Comparison of ENCODE assay signal across 1 cellular context in the genomic region with DNA sequence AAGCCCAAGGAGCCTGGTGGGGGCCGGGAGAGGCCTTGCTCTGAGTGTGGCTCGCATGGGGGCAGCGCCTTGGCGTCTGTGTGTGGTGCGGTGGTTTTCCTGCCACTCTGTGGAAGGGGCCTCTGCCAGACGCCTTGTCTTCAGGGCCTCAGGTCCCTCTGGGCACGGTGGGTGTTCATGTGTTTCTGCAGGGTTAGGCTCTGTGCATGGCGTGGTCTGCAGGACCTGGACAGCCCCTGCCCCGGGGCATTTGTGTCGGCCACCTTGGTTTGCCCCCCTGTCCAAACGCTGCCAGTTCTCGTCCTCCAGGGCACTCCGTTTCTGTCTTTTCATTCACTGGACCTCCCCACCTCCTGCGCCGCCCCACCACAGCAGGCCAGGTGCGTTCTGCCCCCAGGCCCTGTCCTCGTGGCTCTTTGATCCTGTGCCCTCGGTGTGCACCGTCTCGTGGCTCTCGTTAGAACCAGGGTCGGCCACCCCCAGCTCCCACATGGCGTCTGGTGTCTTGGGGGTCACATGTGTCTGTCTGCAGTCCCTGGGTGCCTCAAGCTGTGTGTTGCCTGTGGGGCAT.
TF ChIP-seq lines count a peak whose summit lies in the region.

No MANE protein-coding gene starts in this region.

TF ChIP-seq in GM23338, 12 proteins besides CTCF, POLR2A, EP300 and RAD21 (continued from another document):
- TF ChIP-seq, protein P1, sequence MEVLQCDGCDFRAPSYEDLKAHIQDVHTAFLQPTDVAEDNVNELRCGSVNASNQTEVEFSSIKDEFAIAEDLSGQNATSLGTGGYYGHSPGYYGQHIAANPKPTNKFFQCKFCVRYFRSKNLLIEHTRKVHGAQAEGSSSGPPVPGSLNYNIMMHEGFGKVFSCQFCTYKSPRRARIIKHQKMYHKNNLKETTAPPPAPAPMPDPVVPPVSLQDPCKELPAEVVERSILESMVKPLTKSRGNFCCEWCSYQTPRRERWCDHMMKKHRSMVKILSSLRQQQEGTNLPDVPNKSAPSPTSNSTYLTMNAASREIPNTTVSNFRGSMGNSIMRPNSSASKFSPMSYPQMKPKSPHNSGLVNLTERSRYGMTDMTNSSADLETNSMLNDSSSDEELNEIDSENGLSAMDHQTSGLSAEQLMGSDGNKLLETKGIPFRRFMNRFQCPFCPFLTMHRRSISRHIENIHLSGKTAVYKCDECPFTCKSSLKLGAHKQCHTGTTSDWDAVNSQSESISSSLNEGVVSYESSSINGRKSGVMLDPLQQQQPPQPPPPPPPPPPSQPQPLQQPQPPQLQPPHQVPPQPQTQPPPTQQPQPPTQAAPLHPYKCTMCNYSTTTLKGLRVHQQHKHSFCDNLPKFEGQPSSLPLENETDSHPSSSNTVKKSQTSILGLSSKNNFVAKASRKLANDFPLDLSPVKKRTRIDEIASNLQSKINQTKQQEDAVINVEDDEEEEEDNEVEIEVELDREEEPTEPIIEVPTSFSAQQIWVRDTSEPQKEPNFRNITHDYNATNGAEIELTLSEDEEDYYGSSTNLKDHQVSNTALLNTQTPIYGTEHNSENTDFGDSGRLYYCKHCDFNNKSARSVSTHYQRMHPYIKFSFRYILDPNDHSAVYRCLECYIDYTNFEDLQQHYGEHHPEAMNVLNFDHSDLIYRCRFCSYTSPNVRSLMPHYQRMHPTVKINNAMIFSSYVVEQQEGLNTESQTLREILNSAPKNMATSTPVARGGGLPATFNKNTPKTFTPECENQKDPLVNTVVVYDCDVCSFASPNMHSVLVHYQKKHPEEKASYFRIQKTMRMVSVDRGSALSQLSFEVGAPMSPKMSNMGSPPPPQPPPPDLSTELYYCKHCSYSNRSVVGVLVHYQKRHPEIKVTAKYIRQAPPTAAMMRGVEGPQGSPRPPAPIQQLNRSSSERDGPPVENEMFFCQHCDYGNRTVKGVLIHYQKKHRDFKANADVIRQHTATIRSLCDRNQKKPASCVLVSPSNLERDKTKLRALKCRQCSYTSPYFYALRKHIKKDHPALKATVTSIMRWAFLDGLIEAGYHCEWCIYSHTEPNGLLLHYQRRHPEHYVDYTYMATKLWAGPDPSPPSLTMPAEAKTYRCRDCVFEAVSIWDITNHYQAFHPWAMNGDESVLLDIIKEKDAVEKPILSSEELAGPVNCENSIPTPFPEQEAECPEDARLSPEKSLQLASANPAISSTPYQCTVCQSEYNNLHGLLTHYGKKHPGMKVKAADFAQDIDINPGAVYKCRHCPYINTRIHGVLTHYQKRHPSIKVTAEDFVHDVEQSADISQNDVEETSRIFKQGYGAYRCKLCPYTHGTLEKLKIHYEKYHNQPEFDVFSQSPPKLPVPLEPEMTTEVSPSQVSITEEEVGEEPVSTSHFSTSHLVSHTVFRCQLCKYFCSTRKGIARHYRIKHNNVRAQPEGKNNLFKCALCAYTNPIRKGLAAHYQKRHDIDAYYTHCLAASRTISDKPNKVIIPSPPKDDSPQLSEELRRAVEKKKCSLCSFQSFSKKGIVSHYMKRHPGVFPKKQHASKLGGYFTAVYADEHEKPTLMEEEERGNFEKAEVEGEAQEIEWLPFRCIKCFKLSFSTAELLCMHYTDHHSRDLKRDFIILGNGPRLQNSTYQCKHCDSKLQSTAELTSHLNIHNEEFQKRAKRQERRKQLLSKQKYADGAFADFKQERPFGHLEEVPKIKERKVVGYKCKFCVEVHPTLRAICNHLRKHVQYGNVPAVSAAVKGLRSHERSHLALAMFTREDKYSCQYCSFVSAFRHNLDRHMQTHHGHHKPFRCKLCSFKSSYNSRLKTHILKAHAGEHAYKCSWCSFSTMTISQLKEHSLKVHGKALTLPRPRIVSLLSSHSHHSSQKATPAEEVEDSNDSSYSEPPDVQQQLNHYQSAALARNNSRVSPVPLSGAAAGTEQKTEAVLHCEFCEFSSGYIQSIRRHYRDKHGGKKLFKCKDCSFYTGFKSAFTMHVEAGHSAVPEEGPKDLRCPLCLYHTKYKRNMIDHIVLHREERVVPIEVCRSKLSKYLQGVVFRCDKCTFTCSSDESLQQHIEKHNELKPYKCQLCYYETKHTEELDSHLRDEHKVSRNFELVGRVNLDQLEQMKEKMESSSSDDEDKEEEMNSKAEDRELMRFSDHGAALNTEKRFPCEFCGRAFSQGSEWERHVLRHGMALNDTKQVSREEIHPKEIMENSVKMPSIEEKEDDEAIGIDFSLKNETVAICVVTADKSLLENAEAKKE (CRISPR knock-in tag; IDR thresholded peaks at IDR 0.05) = no peak
- no peak for TF ChIP-seq JUNB (IDR thresholded peaks at IDR 0.05; ENCODE audit: unreplicated experiment)
